Comparison of ENCODE assay signal across 23 cellular contexts in genomic region chr10:14581553-14581952, GRCh38.
A peak's percentile ranks its signal among the peaks of the same experiment; 100 is the strongest.
DNase-seq lines count a peak whose midpoint lies in the region; ATAC-seq and TF ChIP-seq lines count a peak whose summit lies in the region.
"Had no signal": no experiment of that assay in that cellular context is flagged by ENCODE, and none has a peak within 500 bp of the region (broad histone marks: within the 10 kb centered on the region; RNA-seq: fewer than 3 reads in every experiment).

No MANE protein-coding gene starts in this region.

- H3K36me3 ChIP-seq in CD4-positive, CD25-positive, alpha-beta regulatory T cell (ENCODE audit: control insufficient read depth, insufficient read depth, low read length) = peaks cover 15% of the 10 kb centered on the region
- no peaks in the 10 kb centered on the region for H3K36me3 ChIP-seq in HEK293 (ENCODE audit: control insufficient read depth in 2 of 2, insufficient read depth in 1 of 2, low read length in 2 of 2)
- H3K36me3 ChIP-seq: cardiac muscle cell, esophagus muscularis mucosa, gastroesophageal sphincter, tibial artery had no signal

- peak overlapping the region; percentile 4 for H3K4me3 ChIP-seq in CD4-positive, CD25-positive, alpha-beta regulatory T cell (ENCODE audit: low read depth, low read length)
- H3K4me3 ChIP-seq in HEK293 (ENCODE audit: low read depth, low read length) = no peak overlapping the region
- H3K4me3 ChIP-seq: cardiac muscle cell, esophagus muscularis mucosa, gastroesophageal sphincter, MG63, tibial artery had no signal

- CTCF ChIA-PET in HEK293 (lab: Yijun Ruan, JAX) = no interaction called here

- peaks cover 13% of the 10 kb centered on the region for H3K36me3 Mint-ChIP-seq in CD4-positive, CD25-positive, alpha-beta regulatory T cell
- peaks cover 33% of the 10 kb centered on the region for H3K36me3 Mint-ChIP-seq in central memory CD8-positive, alpha-beta T cell (ENCODE audit: insufficient read depth)
- H3K36me3 Mint-ChIP-seq in natural killer cell = no peaks in the 10 kb centered on the region
- peaks cover 5 to 55% of the 10 kb centered on the region in 2 donors for H3K36me3 Mint-ChIP-seq in activated naive CD4-positive, alpha-beta T cell treated with anti-CD3 and anti-CD28 coated beads, Interleukin-2, amount 50 U/mL, for 72 hours

- TF ChIP-seq CTCF in HEK293 (tag by site-specific recombination; IDR thresholded peaks at IDR 0.05) (no peak), natural killer cell (IDR thresholded peaks at IDR 0.05) (no peak)

- H3K4me1 Mint-ChIP-seq in CD4-positive, CD25-positive, alpha-beta regulatory T cell = peaks cover 51 to 99% (median 71%) of the 10 kb centered on the region in 4 donors
- peaks cover 70% of the 10 kb centered on the region for H3K4me1 Mint-ChIP-seq in central memory CD8-positive, alpha-beta T cell
- H3K4me1 Mint-ChIP-seq in natural killer cell = peaks cover 65 to 73% of the 10 kb centered on the region in 2 donors

- ATAC-seq in CD4-positive, CD25-positive, alpha-beta regulatory T cell (ENCODE audit: low read depth in 2 of 2) = no peak
- ATAC-seq in central memory CD8-positive, alpha-beta T cell (replicated peaks; ENCODE audit: extremely low read depth, poor library complexity, severe bottlenecking) = no peak
- ATAC-seq in natural killer cell (no peak), GM21528 (IDR thresholded peaks at IDR 0.05; ENCODE audit: low FRiP score, unreplicated experiment) (no peak)
- ATAC-seq in activated naive CD4-positive, alpha-beta T cell treated with anti-CD3 and anti-CD28 coated beads, Interleukin-2, amount 50 U/mL, for 72 hours = no peak
- ATAC-seq: gastroesophageal sphincter; SK-N-SH treated with all-trans-retinoic acid at 6 μM for 48 hours; stimulated activated memory B cell treated with anti-CD40 and anti-IgM and Interleukin-4, amounts not matched to agents 10 μg/mL and 1 μg/mL and 100 μg/mL, for 72 hours had no signal

- peak overlapping the region; percentile 91 for H3K27ac ChIP-seq in CD4-positive, CD25-positive, alpha-beta regulatory T cell (ENCODE audit: insufficient read depth, low read length, poor library complexity, severe bottlenecking)
- no peak overlapping the region for H3K27ac ChIP-seq in HEK293 (ENCODE audit: extremely low read depth, low read depth, low read length)
- H3K27ac ChIP-seq: cardiac muscle cell, esophagus muscularis mucosa, gastroesophageal sphincter had no signal

- peaks cover 87% of the 10 kb centered on the region for H3K4me1 ChIP-seq in CD4-positive, CD25-positive, alpha-beta regulatory T cell (ENCODE audit: control insufficient read depth, insufficient read depth, low read length, poor library complexity, severe bottlenecking)
- peaks cover 9% of the 10 kb centered on the region; the same call in 1 of the 2 replicates for H3K4me1 ChIP-seq in HEK293 (ENCODE audit: control insufficient read depth, insufficient read depth, low read length)

- H3K9me3 ChIP-seq in CD4-positive, CD25-positive, alpha-beta regulatory T cell (ENCODE audit: control insufficient read depth in 2 of 2, low read length in 2 of 2) = no peaks in the 10 kb centered on the region
- H3K9me3 ChIP-seq in HEK293 (ENCODE audit: control insufficient read depth, insufficient read depth, low read depth, low read length) = no peaks in the 10 kb centered on the region
- H3K9me3 ChIP-seq: esophagus muscularis mucosa, gastroesophageal sphincter, MG63, tibial artery had no signal

- POLR2A ChIA-PET in HEK293 (lab: Yijun Ruan, JAX) = no interaction called here

- peak overlapping the region; percentile 93 to 99 (median 96) for H3K27ac Mint-ChIP-seq in CD4-positive, CD25-positive, alpha-beta regulatory T cell
- H3K27ac Mint-ChIP-seq in central memory CD8-positive, alpha-beta T cell (ENCODE audit: low read depth) = peak overlapping the region; percentile 99
- H3K27ac Mint-ChIP-seq in natural killer cell = peak overlapping the region; percentile 90 to 98
- H3K27ac Mint-ChIP-seq in activated naive CD4-positive, alpha-beta T cell treated with anti-CD3 and anti-CD28 coated beads, Interleukin-2, amount 50 U/mL, for 72 hours = no peak overlapping the region

- peak overlapping the region in 2 of 4 donors; percentile 28 to 69 for H3K4me3 Mint-ChIP-seq in CD4-positive, CD25-positive, alpha-beta regulatory T cell
- no peak overlapping the region for H3K4me3 Mint-ChIP-seq in central memory CD8-positive, alpha-beta T cell
- no peak overlapping the region for H3K4me3 Mint-ChIP-seq in natural killer cell
- H3K4me3 Mint-ChIP-seq: stimulated activated memory B cell treated with anti-CD40 and anti-IgM and Interleukin-4, amounts not matched to agents 10 μg/mL and 1 μg/mL and 100 μg/mL, for 72 hours had no signal

- no peak for DNase-seq in CD4-positive, CD25-positive, alpha-beta regulatory T cell
- no peak for DNase-seq in central memory CD8-positive, alpha-beta T cell (ENCODE audit: low spot score in 2 of 2)
- DNase-seq in natural killer cell = no peak
- DNase-seq in activated naive CD4-positive, alpha-beta T cell treated with anti-CD3 and anti-CD28 coated beads, Interleukin-2, amount 50 U/mL, for 72 hours (ENCODE audit: low spot score in 2 of 2) = no peak
- no peak for DNase-seq in stimulated activated naive CD4-positive, alpha-beta T cell treated with Interleukin-2 at 50 U/mL for 16 hours (lab: John Stamatoyannopoulos, UW)
- DNase-seq: activated CD4-positive, alpha-beta T cell treated with anti-CD3 and anti-CD28 coated beads for 1 hour; activated effector memory CD4-positive, alpha-beta T cell treated with anti-CD3 and anti-CD28 coated beads, Interleukin-2, amount 50 U/mL, for 16 hours; amygdala; COR-L47; mesenchymal stem cell; MG63; naive B cell; NCI-H1417 treated with DMSO at 0.1 percent for 48 hours; NCI-H2107; NCI-H524; tibial artery had no signal

- no peaks in the 10 kb centered on the region for H3K9me3 Mint-ChIP-seq in CD4-positive, CD25-positive, alpha-beta regulatory T cell
- no peaks in the 10 kb centered on the region for H3K9me3 Mint-ChIP-seq in central memory CD8-positive, alpha-beta T cell
- no peaks in the 10 kb centered on the region for H3K9me3 Mint-ChIP-seq in natural killer cell
- H3K9me3 Mint-ChIP-seq in activated naive CD4-positive, alpha-beta T cell treated with anti-CD3 and anti-CD28 coated beads, Interleukin-2, amount 50 U/mL, for 72 hours = no peaks in the 10 kb centered on the region
- H3K9me3 Mint-ChIP-seq: naive B cell; stimulated activated memory B cell treated with anti-CD40 and anti-IgM and Interleukin-4, amounts not matched to agents 10 μg/mL and 1 μg/mL and 100 μg/mL, for 72 hours had no signal

- no peaks in the 10 kb centered on the region for H3K27me3 Mint-ChIP-seq in CD4-positive, CD25-positive, alpha-beta regulatory T cell
- H3K27me3 Mint-ChIP-seq in central memory CD8-positive, alpha-beta T cell = no peaks in the 10 kb centered on the region
- no peaks in the 10 kb centered on the region for H3K27me3 Mint-ChIP-seq in natural killer cell (ENCODE audit: low read depth in 2 of 2)
- H3K27me3 Mint-ChIP-seq: naive B cell; stimulated activated memory B cell treated with anti-CD40 and anti-IgM and Interleukin-4, amounts not matched to agents 10 μg/mL and 1 μg/mL and 100 μg/mL, for 72 hours had no signal

- no peaks in the 10 kb centered on the region for H3K27me3 ChIP-seq in CD4-positive, CD25-positive, alpha-beta regulatory T cell (ENCODE audit: control insufficient read depth, insufficient read depth, low read length)
- H3K27me3 ChIP-seq: cardiac muscle cell, esophagus muscularis mucosa, gastroesophageal sphincter, MG63, tibial artery had no signal

- intact Hi-C loops in natural killer cell (cut with micrococcal nuclease) = no loop called here

TF ChIP-seq in HEK293, 187 proteins besides CTCF, POLR2A, EP300 and RAD21:
- 0 out of 2 replicates have a peak, but pooled peaks have one; percentile 36 for TF ChIP-seq ZNF121 (tag by site-specific recombination; IDR thresholded peaks at IDR 0.05)
- TF ChIP-seq, protein P1, sequence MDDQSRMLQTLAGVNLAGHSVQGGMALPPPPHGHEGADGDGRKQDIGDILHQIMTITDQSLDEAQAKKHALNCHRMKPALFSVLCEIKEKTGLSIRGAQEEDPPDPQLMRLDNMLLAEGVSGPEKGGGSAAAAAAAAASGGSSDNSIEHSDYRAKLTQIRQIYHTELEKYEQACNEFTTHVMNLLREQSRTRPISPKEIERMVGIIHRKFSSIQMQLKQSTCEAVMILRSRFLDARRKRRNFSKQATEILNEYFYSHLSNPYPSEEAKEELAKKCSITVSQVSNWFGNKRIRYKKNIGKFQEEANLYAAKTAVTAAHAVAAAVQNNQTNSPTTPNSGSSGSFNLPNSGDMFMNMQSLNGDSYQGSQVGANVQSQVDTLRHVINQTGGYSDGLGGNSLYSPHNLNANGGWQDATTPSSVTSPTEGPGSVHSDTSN (CRISPR knock-in tag; IDR thresholded peaks at IDR 0.05) = no peak
TF ChIP-seq in HEK293: peak in this region for 1.

Comparison
In these comparisons a context has a peak if more than half of its experiments do, and no peak if none do; other contexts are left out.
1. H3K27ac Mint-ChIP-seq: peak in CD4-positive, CD25-positive, alpha-beta regulatory T cell (3 of 3), central memory CD8-positive, alpha-beta T cell (single experiment) and natural killer cell (2 of 2); none in activated naive CD4-positive, alpha-beta T cell treated with anti-CD3 and anti-CD28 coated beads, Interleukin-2, amount 50 U/mL, for 72 hours (0 of 2).